ENCODE assay signal across 27 cellular contexts in genomic region chr16:73464834-73465233, GRCh38.
"Had no signal": no experiment of that assay in that cellular context is flagged by ENCODE, and none has a peak within 500 bp of the region (broad histone marks: within the 10 kb centered on the region; RNA-seq: fewer than 3 reads in every experiment).

No MANE protein-coding gene starts in this region.

- H3K4me3 ChIP-seq: body of pancreas, breast epithelium had no signal

- H3K36me3 ChIP-seq: brain microvascular endothelial cell, breast epithelium had no signal

- H3K27ac ChIP-seq: body of pancreas, brain microvascular endothelial cell, breast epithelium, VCaP had no signal

- H3K27me3 ChIP-seq: brain microvascular endothelial cell had no signal

- DNase-seq: activated B cell treated with CpG ODN at 0.5 μM for 24 hours; activated CD4-positive, alpha-beta memory T cell treated with anti-CD3 and anti-CD28 coated beads for 36 hours; activated CD4-positive, alpha-beta T cell treated with anti-CD3 and anti-CD28 coated beads for 4 hours; activated CD4-positive, alpha-beta T cell treated with anti-CD3 and anti-CD28 coated beads, Interleukin-2, amount 10 ng/mL, durations not matched to agents 24 days and 14 days; activated CD4-positive, alpha-beta T cell treated with anti-CD3 and anti-CD28 coated beads, Interleukin-2, amount 50 U/mL, for 1 hour; activated CD4-positive, alpha-beta T cell treated with anti-CD3 and anti-CD28 coated beads, Interleukin-2, amount 50 U/mL, for 4 hours; activated CD4-positive, CD25-positive, alpha-beta regulatory T cell treated with anti-CD3 and anti-CD28 coated beads, Interleukin-2, amount 50 U/mL, for 72 hours; activated CD8-positive, alpha-beta memory T cell treated with anti-CD3 and anti-CD28 coated beads, Interleukin-2, amount 50 U/mL, for 4 hours; activated CD8-positive, alpha-beta T cell treated with anti-CD3 and anti-CD28 coated beads for 36 hours; activated gamma-delta T cell; activated naive CD4-positive, alpha-beta T cell treated with anti-CD3 and anti-CD28 coated beads, Interleukin-2, amount 10 ng/mL, durations not matched to agents 7 days and 5 days; activated naive CD4-positive, alpha-beta T cell treated with Interleukin-2 at 50 U/mL for 16 hours; activated naive CD8-positive, alpha-beta T cell treated with anti-CD3 and anti-CD28 coated beads, Interleukin-2, amount 10 ng/mL, durations not matched to agents 7 days and 5 days; activated naive CD8-positive, alpha-beta T cell treated with anti-CD3 and anti-CD28 coated beads, Interleukin-2, amount 50 U/mL, for 24 hours; activated T-cell treated with anti-CD3 and anti-CD28 coated beads for 4 hours; activated T-cell treated with anti-CD3 and anti-CD28 coated beads, Interleukin-2, amount 50 U/mL, for 24 hours; activated T-cell treated with anti-CD3 and anti-CD28 coated beads, Interleukin-2, amount 50 U/mL, for 48 hours; amygdala; anterior cingulate cortex; body of pancreas; brain microvascular endothelial cell; central memory CD4-positive, alpha-beta T cell; T-helper 1 cell; T-helper 2 cell; T-helper 9 cell had no signal

- ATAC-seq: activated CD8-positive, alpha-beta T cell treated with anti-CD3 and anti-CD28 coated beads for 36 hours; activated naive CD8-positive, alpha-beta T cell treated with anti-CD3 and anti-CD28 coated beads, Interleukin-2, amount 50 U/mL, for 24 hours; body of pancreas had no signal

- H3K9me3 ChIP-seq: body of pancreas had no signal

- H3K4me1 ChIP-seq: body of pancreas, breast epithelium had no signal
